16 cellular contexts compared by ENCODE assay signal in genomic region chr14:98006008-98006407, GRCh38.
DNase-seq lines count a peak whose midpoint lies in the region; ATAC-seq and TF ChIP-seq lines count a peak whose summit lies in the region.
"Had no signal": no experiment of that assay in that cellular context is flagged by ENCODE, and none has a peak within 500 bp of the region (broad histone marks: within the 10 kb centered on the region; RNA-seq: fewer than 3 reads in every experiment).

No MANE protein-coding gene starts in this region.

- POLR2A ChIA-PET in activated CD4-positive, alpha-beta T cell treated with anti-CD3 and anti-CD28 coated beads for 36 hours (lab: Charles Lee) = no interaction called here
- POLR2A ChIA-PET in SK-N-SH (lab: Yijun Ruan, JAX) = no interaction called here

- no peaks in the 10 kb centered on the region for H3K79me2 ChIP-seq in SK-N-SH (ENCODE audit: insufficient read depth)

- no peaks in the 10 kb centered on the region for H3K27me3 Mint-ChIP-seq in activated CD4-positive, alpha-beta T cell treated with anti-CD3 and anti-CD28 coated beads for 36 hours
- no peaks in the 10 kb centered on the region for H3K27me3 Mint-ChIP-seq in activated naive CD4-positive, alpha-beta T cell treated with anti-CD3 and anti-CD28 coated beads, Interleukin-2, amount 50 U/mL, for 24 hours
- no peaks in the 10 kb centered on the region for H3K27me3 Mint-ChIP-seq in central memory CD8-positive, alpha-beta T cell

- H3K27me3 ChIP-seq in SK-N-SH (ENCODE audit: insufficient read depth) = no peaks in the 10 kb centered on the region
- H3K27me3 ChIP-seq: BLaER1 had no signal

- no peak for DNase-seq in activated CD4-positive, alpha-beta T cell treated with anti-CD3 and anti-CD28 coated beads for 36 hours
- DNase-seq in activated CD4-positive, alpha-beta T cell treated with anti-CD3 and anti-CD28 coated beads, Interleukin-2, amount 50 U/mL, for 1 hour = no peak
- no peak for DNase-seq in activated naive CD4-positive, alpha-beta T cell (lab: John Stamatoyannopoulos, UW)
- no peak for DNase-seq in central memory CD8-positive, alpha-beta T cell (ENCODE audit: low spot score in 2 of 2)
- DNase-seq in NCI-H2171 treated with DMSO at 0.1 percent for 48 hours (lab: John Stamatoyannopoulos, UW) = no peak
- no peak for DNase-seq in SK-N-SH
- DNase-seq: 8988T; AML-193; Caco-2; CD8-positive, alpha-beta memory T cell; DND-41; GDM1; GOT3; H9 had no signal

- H3K4me2 ChIP-seq in SK-N-SH = no peak overlapping the region
- H3K4me2 ChIP-seq: BLaER1 had no signal

- TF ChIP-seq CTCF in SK-N-SH (IDR thresholded peaks at IDR 0.05) = no peak

- CTCF ChIA-PET in activated CD4-positive, alpha-beta T cell treated with anti-CD3 and anti-CD28 coated beads for 36 hours (lab: Charles Lee) = no interaction called here
- CTCF ChIA-PET in SK-N-SH (lab: Yijun Ruan, JAX) = no interaction called here

- H3K4me1 Mint-ChIP-seq in activated CD4-positive, alpha-beta T cell treated with anti-CD3 and anti-CD28 coated beads for 36 hours = peaks cover 37% of the 10 kb centered on the region
- H3K4me1 Mint-ChIP-seq in activated naive CD4-positive, alpha-beta T cell treated with anti-CD3 and anti-CD28 coated beads, Interleukin-2, amount 50 U/mL, for 24 hours = peaks cover 42% of the 10 kb centered on the region
- no peaks in the 10 kb centered on the region for H3K4me1 Mint-ChIP-seq in central memory CD8-positive, alpha-beta T cell

- TF ChIP-seq RAD21 in SK-N-SH (IDR thresholded peaks at IDR 0.05; ENCODE audit: low read length) = no peak

- H4K20me1 ChIP-seq in SK-N-SH (ENCODE audit: insufficient read depth) = no peaks in the 10 kb centered on the region
- H4K20me1 ChIP-seq: BLaER1 had no signal

- no peaks in the 10 kb centered on the region for H3F3A ChIP-seq in SK-N-SH (replicated peaks; ENCODE audit: insufficient read depth)

- H3K36me3 ChIP-seq in SK-N-SH (replicated peaks in 1 of 2; ENCODE audit: control insufficient read depth in 1 of 2, insufficient read depth in 2 of 2, low read length in 1 of 2) = no peaks in the 10 kb centered on the region
- H3K36me3 ChIP-seq: BLaER1 had no signal

- no peak overlapping the region for H3K9ac ChIP-seq in SK-N-SH
- H3K9ac ChIP-seq: BLaER1 had no signal

- TF ChIP-seq EP300 in SK-N-SH (IDR thresholded peaks at IDR 0.05; ENCODE audit: borderline replicate concordance in 1 of 2, low read depth in 1 of 2, low read length in 1 of 2) = no peak

- H3K27ac ChIP-seq in SK-N-SH (ENCODE audit: low read depth in 2 of 2, low read length in 1 of 2) = no peak overlapping the region
- H3K27ac ChIP-seq: BLaER1 had no signal

- no peaks in the 10 kb centered on the region for H3K9me2 ChIP-seq in SK-N-SH

- no peaks in the 10 kb centered on the region for H3K36me3 Mint-ChIP-seq in activated CD4-positive, alpha-beta T cell treated with anti-CD3 and anti-CD28 coated beads for 36 hours (ENCODE audit: low read depth)
- peaks cover 2% of the 10 kb centered on the region for H3K36me3 Mint-ChIP-seq in activated naive CD4-positive, alpha-beta T cell treated with anti-CD3 and anti-CD28 coated beads, Interleukin-2, amount 50 U/mL, for 24 hours
- H3K36me3 Mint-ChIP-seq in central memory CD8-positive, alpha-beta T cell (ENCODE audit: insufficient read depth) = no peaks in the 10 kb centered on the region

- no peak overlapping the region for H2AFZ ChIP-seq in SK-N-SH (ENCODE audit: low read depth)

- no peak overlapping the region for H3K4me3 ChIP-seq in SK-N-SH (ENCODE audit: low read depth in 2 of 2, low read length in 1 of 2)
- H3K4me3 ChIP-seq: BLaER1 had no signal

- peak; percentile 67 for ATAC-seq in activated CD4-positive, alpha-beta T cell treated with anti-CD3 and anti-CD28 coated beads for 36 hours
- no peak for ATAC-seq in central memory CD8-positive, alpha-beta T cell (replicated peaks; ENCODE audit: extremely low read depth, poor library complexity, severe bottlenecking)

- intact Hi-C loops in activated CD4-positive, alpha-beta T cell treated with anti-CD3 and anti-CD28 coated beads for 36 hours (cut with DNase I, micrococcal nuclease) = no loop called here

- H3K4me1 ChIP-seq in SK-N-SH (ENCODE audit: control insufficient read depth in 1 of 2, insufficient read depth in 2 of 2, low read depth in 1 of 2, low read length in 1 of 2) = no peaks in the 10 kb centered on the region
- H3K4me1 ChIP-seq: BLaER1, Caco-2 had no signal

- H3K9me3 ChIP-seq in SK-N-SH = no peaks in the 10 kb centered on the region
- H3K9me3 ChIP-seq: BLaER1, Caco-2 had no signal

- H3K27ac Mint-ChIP-seq in activated CD4-positive, alpha-beta T cell treated with anti-CD3 and anti-CD28 coated beads for 36 hours = no peak overlapping the region
- peak overlapping the region; percentile 41 for H3K27ac Mint-ChIP-seq in activated naive CD4-positive, alpha-beta T cell treated with anti-CD3 and anti-CD28 coated beads, Interleukin-2, amount 50 U/mL, for 24 hours
- peak overlapping the region; percentile 67 for H3K27ac Mint-ChIP-seq in central memory CD8-positive, alpha-beta T cell (ENCODE audit: low read depth)
- H3K27ac Mint-ChIP-seq: CD8-positive, alpha-beta memory T cell; H9 had no signal

- WGBS in SK-N-SH (ENCODE audit: low lambda C conversion rate) = 30% methylated on average over 7 of the region's 7 CpGs

- H3K4me3 Mint-ChIP-seq in activated CD4-positive, alpha-beta T cell treated with anti-CD3 and anti-CD28 coated beads for 36 hours = no peak overlapping the region
- no peak overlapping the region for H3K4me3 Mint-ChIP-seq in activated naive CD4-positive, alpha-beta T cell treated with anti-CD3 and anti-CD28 coated beads, Interleukin-2, amount 50 U/mL, for 24 hours
- H3K4me3 Mint-ChIP-seq in central memory CD8-positive, alpha-beta T cell = no peak overlapping the region
- H3K4me3 Mint-ChIP-seq: CD8-positive, alpha-beta memory T cell; H9 had no signal

- H3K9me3 Mint-ChIP-seq in activated CD4-positive, alpha-beta T cell treated with anti-CD3 and anti-CD28 coated beads for 36 hours (ENCODE audit: low read depth) = peaks cover 2% of the 10 kb centered on the region
- H3K9me3 Mint-ChIP-seq in activated naive CD4-positive, alpha-beta T cell treated with anti-CD3 and anti-CD28 coated beads, Interleukin-2, amount 50 U/mL, for 24 hours = peaks cover 10% of the 10 kb centered on the region
- H3K9me3 Mint-ChIP-seq in central memory CD8-positive, alpha-beta T cell = no peaks in the 10 kb centered on the region
- H3K9me3 Mint-ChIP-seq: H9 had no signal

TF ChIP-seq in SK-N-SH, 30 proteins besides CTCF, POLR2A, EP300 and RAD21:
- TF ChIP-seq SIN3A (IDR thresholded peaks at IDR 0.05; ENCODE audit: borderline replicate concordance, low read depth, low read length) = no peak
- no peak for TF ChIP-seq TCF12 (IDR thresholded peaks at IDR 0.05)
- no peak for TF ChIP-seq SMC3 (IDR thresholded peaks at IDR 0.05; ENCODE audit: low read depth, low read length)
- TF ChIP-seq POLR2AphosphoS5 (IDR thresholded peaks at IDR 0.05; ENCODE audit: low read depth, low read length) = no peak
- no peak for TF ChIP-seq RFX5 (IDR thresholded peaks at IDR 0.05; ENCODE audit: low read length)
